Comparison of ENCODE assay signal across 2 cellular contexts in the genomic region with DNA sequence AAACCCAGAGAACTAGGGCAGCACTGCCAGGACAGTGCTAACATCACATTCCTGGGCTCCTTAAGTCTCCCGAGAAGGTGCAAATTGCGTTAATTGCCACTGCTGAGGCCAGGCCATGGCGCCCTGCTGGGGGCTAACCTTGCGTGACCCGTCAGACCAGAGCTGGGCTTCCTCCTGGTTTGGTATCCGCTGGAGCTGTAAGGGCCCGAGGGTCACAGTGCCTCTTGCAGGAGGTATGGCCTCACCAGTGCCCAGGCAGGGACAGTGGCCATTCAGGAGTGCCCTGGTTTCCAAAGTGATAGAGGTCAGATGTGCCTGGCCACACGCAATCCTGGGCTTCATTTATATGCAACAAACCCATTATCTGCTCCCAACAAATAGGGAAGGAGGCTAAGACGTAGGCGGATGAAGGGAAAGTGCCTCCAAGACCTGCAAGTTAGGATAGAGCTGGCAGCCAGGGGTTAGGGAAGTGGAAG.
TF ChIP-seq lines count a peak whose summit lies in the region.

No MANE protein-coding gene starts in this region.

TF ChIP-seq in GM23338, 12 proteins besides CTCF, POLR2A, EP300 and RAD21 (continued from another document):
- TF ChIP-seq, protein P1, sequence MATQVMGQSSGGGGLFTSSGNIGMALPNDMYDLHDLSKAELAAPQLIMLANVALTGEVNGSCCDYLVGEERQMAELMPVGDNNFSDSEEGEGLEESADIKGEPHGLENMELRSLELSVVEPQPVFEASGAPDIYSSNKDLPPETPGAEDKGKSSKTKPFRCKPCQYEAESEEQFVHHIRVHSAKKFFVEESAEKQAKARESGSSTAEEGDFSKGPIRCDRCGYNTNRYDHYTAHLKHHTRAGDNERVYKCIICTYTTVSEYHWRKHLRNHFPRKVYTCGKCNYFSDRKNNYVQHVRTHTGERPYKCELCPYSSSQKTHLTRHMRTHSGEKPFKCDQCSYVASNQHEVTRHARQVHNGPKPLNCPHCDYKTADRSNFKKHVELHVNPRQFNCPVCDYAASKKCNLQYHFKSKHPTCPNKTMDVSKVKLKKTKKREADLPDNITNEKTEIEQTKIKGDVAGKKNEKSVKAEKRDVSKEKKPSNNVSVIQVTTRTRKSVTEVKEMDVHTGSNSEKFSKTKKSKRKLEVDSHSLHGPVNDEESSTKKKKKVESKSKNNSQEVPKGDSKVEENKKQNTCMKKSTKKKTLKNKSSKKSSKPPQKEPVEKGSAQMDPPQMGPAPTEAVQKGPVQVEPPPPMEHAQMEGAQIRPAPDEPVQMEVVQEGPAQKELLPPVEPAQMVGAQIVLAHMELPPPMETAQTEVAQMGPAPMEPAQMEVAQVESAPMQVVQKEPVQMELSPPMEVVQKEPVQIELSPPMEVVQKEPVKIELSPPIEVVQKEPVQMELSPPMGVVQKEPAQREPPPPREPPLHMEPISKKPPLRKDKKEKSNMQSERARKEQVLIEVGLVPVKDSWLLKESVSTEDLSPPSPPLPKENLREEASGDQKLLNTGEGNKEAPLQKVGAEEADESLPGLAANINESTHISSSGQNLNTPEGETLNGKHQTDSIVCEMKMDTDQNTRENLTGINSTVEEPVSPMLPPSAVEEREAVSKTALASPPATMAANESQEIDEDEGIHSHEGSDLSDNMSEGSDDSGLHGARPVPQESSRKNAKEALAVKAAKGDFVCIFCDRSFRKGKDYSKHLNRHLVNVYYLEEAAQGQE (IDR thresholded peaks at IDR 0.05; ENCODE audit: unreplicated experiment), result no peak
- TF ChIP-seq, protein P2, sequence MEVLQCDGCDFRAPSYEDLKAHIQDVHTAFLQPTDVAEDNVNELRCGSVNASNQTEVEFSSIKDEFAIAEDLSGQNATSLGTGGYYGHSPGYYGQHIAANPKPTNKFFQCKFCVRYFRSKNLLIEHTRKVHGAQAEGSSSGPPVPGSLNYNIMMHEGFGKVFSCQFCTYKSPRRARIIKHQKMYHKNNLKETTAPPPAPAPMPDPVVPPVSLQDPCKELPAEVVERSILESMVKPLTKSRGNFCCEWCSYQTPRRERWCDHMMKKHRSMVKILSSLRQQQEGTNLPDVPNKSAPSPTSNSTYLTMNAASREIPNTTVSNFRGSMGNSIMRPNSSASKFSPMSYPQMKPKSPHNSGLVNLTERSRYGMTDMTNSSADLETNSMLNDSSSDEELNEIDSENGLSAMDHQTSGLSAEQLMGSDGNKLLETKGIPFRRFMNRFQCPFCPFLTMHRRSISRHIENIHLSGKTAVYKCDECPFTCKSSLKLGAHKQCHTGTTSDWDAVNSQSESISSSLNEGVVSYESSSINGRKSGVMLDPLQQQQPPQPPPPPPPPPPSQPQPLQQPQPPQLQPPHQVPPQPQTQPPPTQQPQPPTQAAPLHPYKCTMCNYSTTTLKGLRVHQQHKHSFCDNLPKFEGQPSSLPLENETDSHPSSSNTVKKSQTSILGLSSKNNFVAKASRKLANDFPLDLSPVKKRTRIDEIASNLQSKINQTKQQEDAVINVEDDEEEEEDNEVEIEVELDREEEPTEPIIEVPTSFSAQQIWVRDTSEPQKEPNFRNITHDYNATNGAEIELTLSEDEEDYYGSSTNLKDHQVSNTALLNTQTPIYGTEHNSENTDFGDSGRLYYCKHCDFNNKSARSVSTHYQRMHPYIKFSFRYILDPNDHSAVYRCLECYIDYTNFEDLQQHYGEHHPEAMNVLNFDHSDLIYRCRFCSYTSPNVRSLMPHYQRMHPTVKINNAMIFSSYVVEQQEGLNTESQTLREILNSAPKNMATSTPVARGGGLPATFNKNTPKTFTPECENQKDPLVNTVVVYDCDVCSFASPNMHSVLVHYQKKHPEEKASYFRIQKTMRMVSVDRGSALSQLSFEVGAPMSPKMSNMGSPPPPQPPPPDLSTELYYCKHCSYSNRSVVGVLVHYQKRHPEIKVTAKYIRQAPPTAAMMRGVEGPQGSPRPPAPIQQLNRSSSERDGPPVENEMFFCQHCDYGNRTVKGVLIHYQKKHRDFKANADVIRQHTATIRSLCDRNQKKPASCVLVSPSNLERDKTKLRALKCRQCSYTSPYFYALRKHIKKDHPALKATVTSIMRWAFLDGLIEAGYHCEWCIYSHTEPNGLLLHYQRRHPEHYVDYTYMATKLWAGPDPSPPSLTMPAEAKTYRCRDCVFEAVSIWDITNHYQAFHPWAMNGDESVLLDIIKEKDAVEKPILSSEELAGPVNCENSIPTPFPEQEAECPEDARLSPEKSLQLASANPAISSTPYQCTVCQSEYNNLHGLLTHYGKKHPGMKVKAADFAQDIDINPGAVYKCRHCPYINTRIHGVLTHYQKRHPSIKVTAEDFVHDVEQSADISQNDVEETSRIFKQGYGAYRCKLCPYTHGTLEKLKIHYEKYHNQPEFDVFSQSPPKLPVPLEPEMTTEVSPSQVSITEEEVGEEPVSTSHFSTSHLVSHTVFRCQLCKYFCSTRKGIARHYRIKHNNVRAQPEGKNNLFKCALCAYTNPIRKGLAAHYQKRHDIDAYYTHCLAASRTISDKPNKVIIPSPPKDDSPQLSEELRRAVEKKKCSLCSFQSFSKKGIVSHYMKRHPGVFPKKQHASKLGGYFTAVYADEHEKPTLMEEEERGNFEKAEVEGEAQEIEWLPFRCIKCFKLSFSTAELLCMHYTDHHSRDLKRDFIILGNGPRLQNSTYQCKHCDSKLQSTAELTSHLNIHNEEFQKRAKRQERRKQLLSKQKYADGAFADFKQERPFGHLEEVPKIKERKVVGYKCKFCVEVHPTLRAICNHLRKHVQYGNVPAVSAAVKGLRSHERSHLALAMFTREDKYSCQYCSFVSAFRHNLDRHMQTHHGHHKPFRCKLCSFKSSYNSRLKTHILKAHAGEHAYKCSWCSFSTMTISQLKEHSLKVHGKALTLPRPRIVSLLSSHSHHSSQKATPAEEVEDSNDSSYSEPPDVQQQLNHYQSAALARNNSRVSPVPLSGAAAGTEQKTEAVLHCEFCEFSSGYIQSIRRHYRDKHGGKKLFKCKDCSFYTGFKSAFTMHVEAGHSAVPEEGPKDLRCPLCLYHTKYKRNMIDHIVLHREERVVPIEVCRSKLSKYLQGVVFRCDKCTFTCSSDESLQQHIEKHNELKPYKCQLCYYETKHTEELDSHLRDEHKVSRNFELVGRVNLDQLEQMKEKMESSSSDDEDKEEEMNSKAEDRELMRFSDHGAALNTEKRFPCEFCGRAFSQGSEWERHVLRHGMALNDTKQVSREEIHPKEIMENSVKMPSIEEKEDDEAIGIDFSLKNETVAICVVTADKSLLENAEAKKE (CRISPR knock-in tag; IDR thresholded peaks at IDR 0.05), result no peak
- TF ChIP-seq POLR2AphosphoS5 (IDR thresholded peaks at IDR 0.05; ENCODE audit: low read depth) (no peak), EZH2 (IDR thresholded peaks at IDR 0.05; ENCODE audit: low read depth, unreplicated experiment) (no peak), EZH2phosphoT487 (IDR thresholded peaks at IDR 0.05; ENCODE audit: unreplicated experiment) (no peak), ZNF331 (CRISPR knock-in tag; IDR thresholded peaks at IDR 0.05; ENCODE audit: low read depth) (no peak)

TF ChIP-seq in Ishikawa, 13 proteins besides CTCF, POLR2A, EP300 and RAD21 (continued from another document):
- TF ChIP-seq, protein P1 (IDR thresholded peaks at IDR 0.05; ENCODE audit: low read depth), result no peak
- TF ChIP-seq CREB1 (IDR thresholded peaks at IDR 0.05; ENCODE audit: low read depth), result no peak
TF ChIP-seq in Ishikawa: peak in this region for 3.
